ENCODE assay signal across 8 cellular contexts in genomic region chr19:10379880-10380310, GRCh38. TPM values are rescaled to one million over a fixed set of nuclear protein-coding genes. Genes with fewer than 3 reads are reported as not detected.
DNase-seq lines count a peak whose midpoint lies in the region; ATAC-seq, FAIRE-seq and TF ChIP-seq lines count a peak whose summit lies in the region.

No MANE protein-coding gene starts in this region.

- no peak for TF ChIP-seq CTCF in kidney (IDR thresholded peaks at IDR 0.05; ENCODE audit: borderline replicate concordance, extremely low read depth, insufficient read depth)

- H3K27me3 Mint-ChIP-seq in activated T-cell treated with anti-CD3 and anti-CD28 coated beads, Interleukin-2, amount 50 U/mL, for 24 hours, result no peaks in the 10 kb centered on the region
- no peaks in the 10 kb centered on the region for H3K27me3 Mint-ChIP-seq in activated T-helper 2 cell treated with anti-CD3 and anti-CD28 coated beads, Interferon-gamma antibody, Interleukin-2, Interleukin-4, amounts not matched to agents 10 μg/mL and 5 μg/mL and 100 μg/mL, durations not matched to agents 14 hours and 24 hours and 36 hours (ENCODE audit: low read depth)

- H3K9me3 ChIP-seq in kidney (ENCODE audit: control insufficient read depth in 1 of 2, low read length in 2 of 2), result no peaks in the 10 kb centered on the region

- peak overlapping the region; percentile 94 for H3K27ac Mint-ChIP-seq in activated T-cell treated with anti-CD3 and anti-CD28 coated beads, Interleukin-2, amount 50 U/mL, for 24 hours
- H3K27ac Mint-ChIP-seq in activated T-helper 2 cell treated with anti-CD3 and anti-CD28 coated beads, Interferon-gamma antibody, Interleukin-2, Interleukin-4, amounts not matched to agents 10 μg/mL and 5 μg/mL and 100 μg/mL, durations not matched to agents 14 hours and 24 hours and 36 hours, result peak overlapping the region; percentile 88

- intact Hi-C loops in activated T-helper 2 cell treated with anti-CD3 and anti-CD28 coated beads, Interferon-gamma antibody, Interleukin-2, Interleukin-4, amounts not matched to agents 10 μg/mL and 5 μg/mL and 100 μg/mL, durations not matched to agents 14 hours and 24 hours and 36 hours (cut with micrococcal nuclease), result loop anchor here (2.0 to 5.0 kb wide), 2 partner anchors 48 to 109 kb away; partner anchors contain the start of genes ICAM1 and RAVER1
- intact Hi-C loops in kidney (cut with DNase I), result no loop called here

- peak overlapping the region; percentile 93 to 94 for H3K9ac ChIP-seq in kidney (ENCODE audit: low read length in 2 of 2)

- peaks cover 5 to 9% of the 10 kb centered on the region in 2 donors for H3K4me1 ChIP-seq in kidney (ENCODE audit: control insufficient read depth in 1 of 2, insufficient read depth in 1 of 2, low read depth in 1 of 2, low read length in 2 of 2)

- H3K36me3 ChIP-seq in kidney (ENCODE audit: control insufficient read depth in 1 of 2, insufficient read depth in 2 of 2, low read length in 2 of 2), result peaks cover 0 to 2% of the 10 kb centered on the region in 2 donors

- peaks cover 24% of the 10 kb centered on the region for H3K4me1 Mint-ChIP-seq in activated T-cell treated with anti-CD3 and anti-CD28 coated beads, Interleukin-2, amount 50 U/mL, for 24 hours (ENCODE audit: low read depth)
- H3K4me1 Mint-ChIP-seq in activated T-helper 2 cell treated with anti-CD3 and anti-CD28 coated beads, Interferon-gamma antibody, Interleukin-2, Interleukin-4, amounts not matched to agents 10 μg/mL and 5 μg/mL and 100 μg/mL, durations not matched to agents 14 hours and 24 hours and 36 hours (ENCODE audit: low read depth), result peaks cover 16% of the 10 kb centered on the region

- ATAC-seq in HG03442 (IDR thresholded peaks at IDR 0.05; ENCODE audit: unreplicated experiment) (no peak), left lobe of liver (no peak)

- H3K4me3 Mint-ChIP-seq in activated T-cell treated with anti-CD3 and anti-CD28 coated beads, Interleukin-2, amount 50 U/mL, for 24 hours, result peak overlapping the region; percentile 97
- peak overlapping the region; percentile 88 for H3K4me3 Mint-ChIP-seq in activated T-helper 2 cell treated with anti-CD3 and anti-CD28 coated beads, Interferon-gamma antibody, Interleukin-2, Interleukin-4, amounts not matched to agents 10 μg/mL and 5 μg/mL and 100 μg/mL, durations not matched to agents 14 hours and 24 hours and 36 hours (ENCODE audit: low read depth)

- peaks cover 42% of the 10 kb centered on the region for H3K36me3 Mint-ChIP-seq in activated T-cell treated with anti-CD3 and anti-CD28 coated beads, Interleukin-2, amount 50 U/mL, for 24 hours (ENCODE audit: low read depth)
- peaks cover 32% of the 10 kb centered on the region for H3K36me3 Mint-ChIP-seq in activated T-helper 2 cell treated with anti-CD3 and anti-CD28 coated beads, Interferon-gamma antibody, Interleukin-2, Interleukin-4, amounts not matched to agents 10 μg/mL and 5 μg/mL and 100 μg/mL, durations not matched to agents 14 hours and 24 hours and 36 hours (ENCODE audit: low read depth)

- peak overlapping the region; percentile 82 to 95 for H3K4me3 ChIP-seq in kidney (ENCODE audit: low read length in 2 of 2)

- H3K27ac ChIP-seq in kidney (ENCODE audit: low read depth in 2 of 2, low read length in 2 of 2), result peak overlapping the region; percentile 71 to 75
- peak overlapping the region; percentile 22 for H3K27ac ChIP-seq in temporal lobe (ENCODE audit: low read depth, low read length)

- no peaks in the 10 kb centered on the region for H3K9me3 Mint-ChIP-seq in activated T-cell treated with anti-CD3 and anti-CD28 coated beads, Interleukin-2, amount 50 U/mL, for 24 hours
- H3K9me3 Mint-ChIP-seq in activated T-helper 2 cell treated with anti-CD3 and anti-CD28 coated beads, Interferon-gamma antibody, Interleukin-2, Interleukin-4, amounts not matched to agents 10 μg/mL and 5 μg/mL and 100 μg/mL, durations not matched to agents 14 hours and 24 hours and 36 hours, result no peaks in the 10 kb centered on the region

- no peak for DNase-seq in activated T-cell treated with anti-CD3 and anti-CD28 coated beads, Interleukin-2, amount 50 U/mL, for 24 hours
- no peak for DNase-seq in activated T-cell treated with anti-CD3 and anti-CD28 coated beads, Interleukin-2, amount 50 U/mL, for 48 hours
- DNase-seq in activated T-helper 2 cell treated with anti-CD3 and anti-CD28 coated beads, Interferon-gamma antibody, Interleukin-2, Interleukin-4, amounts not matched to agents 10 μg/mL and 5 μg/mL and 100 μg/mL, durations not matched to agents 14 hours and 24 hours and 36 hours (ENCODE audit: low spot score), result no peak
- no peak for DNase-seq in kidney
- no peak for DNase-seq in NCI-H446 (lab: John Stamatoyannopoulos, UW)
- no peak for DNase-seq in left lobe of liver (ENCODE audit: low spot score)

- FAIRE-seq in kidney (lab: Jason Lieb, UNC), result no peak

RNA-seq across cellular contexts. Expression of gene TYK2, which starts 0.5 kb away (rescaled TPM):
- total RNA-seq in activated T-helper 2 cell treated with anti-CD3 and anti-CD28 coated beads, Interferon-gamma antibody, Interleukin-2, Interleukin-4, amounts not matched to agents 10 μg/mL and 5 μg/mL and 100 μg/mL, durations not matched to agents 14 hours and 24 hours and 36 hours, result 250 TPM in 2 replicates
- 127 TPM for total RNA-seq in kidney
- polyA plus RNA-seq in kidney (ENCODE audit: insufficient read depth, low read depth, low replicate concordance), result 131 TPM
- total RNA-seq in temporal lobe, result 25.6 TPM
- total RNA-seq in left lobe of liver, result 78.8 TPM

RNA-seq across cellular contexts. Expression of gene CDC37, which starts 23.4 kb away (rescaled TPM):
- 285 and 300 TPM in 2 replicates for total RNA-seq in activated T-helper 2 cell treated with anti-CD3 and anti-CD28 coated beads, Interferon-gamma antibody, Interleukin-2, Interleukin-4, amounts not matched to agents 10 μg/mL and 5 μg/mL and 100 μg/mL, durations not matched to agents 14 hours and 24 hours and 36 hours
- 139 TPM for total RNA-seq in kidney
- polyA plus RNA-seq in kidney (ENCODE audit: insufficient read depth, low read depth, low replicate concordance), result 149 TPM
- total RNA-seq in temporal lobe, result 39.8 TPM
- 49.4 TPM for total RNA-seq in left lobe of liver

RNA-seq across cellular contexts. Expression of gene PDE4A, which starts 40.4 kb away (rescaled TPM):
- total RNA-seq in activated T-helper 2 cell treated with anti-CD3 and anti-CD28 coated beads, Interferon-gamma antibody, Interleukin-2, Interleukin-4, amounts not matched to agents 10 μg/mL and 5 μg/mL and 100 μg/mL, durations not matched to agents 14 hours and 24 hours and 36 hours, result 105 TPM in 2 replicates
- total RNA-seq in kidney (17.5 TPM), temporal lobe (5.2 TPM), left lobe of liver (1.7 TPM)
- 4.5 TPM for polyA plus RNA-seq in kidney (ENCODE audit: insufficient read depth, low read depth, low replicate concordance)

RNA-seq across cellular contexts. Expression of gene ICAM3, which starts 40.5 kb away (rescaled TPM):
- 115 and 116 TPM in 2 replicates for total RNA-seq in activated T-helper 2 cell treated with anti-CD3 and anti-CD28 coated beads, Interferon-gamma antibody, Interleukin-2, Interleukin-4, amounts not matched to agents 10 μg/mL and 5 μg/mL and 100 μg/mL, durations not matched to agents 14 hours and 24 hours and 36 hours
- total RNA-seq in kidney, result 17.4 TPM
- 21.8 TPM for polyA plus RNA-seq in kidney (ENCODE audit: insufficient read depth, low read depth, low replicate concordance)
- 0.49 TPM for total RNA-seq in temporal lobe
- 38.6 TPM for total RNA-seq in left lobe of liver

RNA-seq across cellular contexts. Expression of gene RAVER1, which starts 46.6 kb away (rescaled TPM):
- total RNA-seq in activated T-helper 2 cell treated with anti-CD3 and anti-CD28 coated beads, Interferon-gamma antibody, Interleukin-2, Interleukin-4, amounts not matched to agents 10 μg/mL and 5 μg/mL and 100 μg/mL, durations not matched to agents 14 hours and 24 hours and 36 hours, result 90.3 and 91.1 TPM in 2 replicates
- 38.4 TPM for total RNA-seq in kidney
- polyA plus RNA-seq in kidney (ENCODE audit: insufficient read depth, low read depth, low replicate concordance), result 9.1 TPM
- 4.9 TPM for total RNA-seq in temporal lobe
- 11.3 TPM for total RNA-seq in left lobe of liver
